In the genomic region with DNA sequence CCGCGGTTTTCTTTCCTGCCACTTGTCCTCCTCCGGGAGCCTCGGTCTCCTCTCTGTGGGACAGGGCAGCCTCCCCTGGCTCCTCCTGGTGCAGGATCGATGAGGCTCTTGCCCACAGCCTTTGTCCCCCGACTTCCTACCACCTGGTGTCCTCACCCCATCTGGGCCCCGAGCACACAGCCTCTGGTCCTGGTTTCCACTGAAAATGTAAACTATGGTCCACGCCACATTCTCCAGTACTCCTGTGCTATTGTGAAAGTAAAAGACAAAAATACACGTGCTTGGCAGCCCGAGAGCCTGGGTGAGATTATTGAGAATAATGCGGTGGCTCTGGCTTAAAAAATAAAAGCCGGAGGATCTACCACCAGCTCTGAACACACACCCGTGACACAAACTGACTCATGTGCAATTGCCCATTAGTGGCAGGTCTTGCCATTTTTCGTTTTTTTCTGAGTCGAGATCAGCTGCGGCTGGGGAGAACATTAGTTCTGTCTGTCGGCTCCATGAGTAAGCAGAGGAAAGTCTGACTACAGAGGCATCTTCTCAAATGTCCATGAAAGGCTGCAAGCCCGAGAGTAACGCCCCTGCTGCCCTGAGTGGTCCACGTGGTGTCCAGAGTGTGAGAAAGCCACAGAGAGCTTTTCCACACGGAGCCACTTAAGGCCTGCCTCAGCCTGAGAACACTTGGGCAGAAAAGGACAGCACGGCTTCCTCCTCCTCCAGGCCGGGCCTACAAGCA, we compare ENCODE assay signal across 10 cellular contexts. TPM values are rescaled to one million over a fixed set of nuclear protein-coding genes. Genes with fewer than 3 reads are reported as not detected.
A peak's percentile ranks its signal among the peaks of the same experiment; 100 is the strongest.
DNase-seq lines count a peak whose midpoint lies in the region; ATAC-seq, FAIRE-seq and TF ChIP-seq lines count a peak whose summit lies in the region.
"Had no signal": no experiment of that assay in that cellular context is flagged by ENCODE, and none has a peak within 500 bp of the region (broad histone marks: within the 10 kb centered on the region; RNA-seq: fewer than 3 reads in every experiment).

No MANE protein-coding gene starts in this region.

- H3K36me3 ChIP-seq in astrocyte (ENCODE audit: insufficient read depth, low read length) (no peaks in the 10 kb centered on the region), hepatocyte (replicated peaks; ENCODE audit: insufficient read depth, low read depth) (no peaks in the 10 kb centered on the region)

- H3K4me2 ChIP-seq in astrocyte (ENCODE audit: low read length) (peak overlapping the region; percentile 71), hepatocyte (peak overlapping the region; percentile 48)

- in situ Hi-C loops in G401 (cut with HindIII; ENCODE audit: low sequenced_read_pairs) = no loop called here

- H4K20me1 ChIP-seq in astrocyte (ENCODE audit: insufficient read depth, low read length) = no peaks in the 10 kb centered on the region
- H4K20me1 ChIP-seq in hepatocyte (ENCODE audit: insufficient read depth, poor library complexity, severe bottlenecking) = no peaks in the 10 kb centered on the region

- H3K27me3 ChIP-seq in astrocyte (ENCODE audit: insufficient read depth, low read length) (no peaks in the 10 kb centered on the region), hepatocyte (no peaks in the 10 kb centered on the region)

- no peaks in the 10 kb centered on the region for H3K4me1 Mint-ChIP-seq in astrocyte (ENCODE audit: low read depth, unreplicated experiment)
- H3K4me1 Mint-ChIP-seq in glutamatergic neuron (ENCODE audit: low read depth, unreplicated experiment) = no peaks in the 10 kb centered on the region
- H3K4me1 Mint-ChIP-seq in activated T-helper 17 cell treated with anti-CD3 and anti-CD28 coated beads, Interleukin-2, amount 50 U/mL, for 72 hours = peaks cover 9% of the 10 kb centered on the region

- no peak overlapping the region for H3K4me3 ChIP-seq in astrocyte (ENCODE audit: insufficient read depth, low read depth, low read length)
- no peak overlapping the region for H3K4me3 ChIP-seq in hepatocyte
- no peak overlapping the region for H3K4me3 ChIP-seq in skin epidermis

- peak overlapping the region; percentile 92 for H3K27ac ChIP-seq in astrocyte (ENCODE audit: low read depth, low read length)
- peak overlapping the region; percentile 93 for H3K27ac ChIP-seq in hepatocyte
- peak overlapping the region in 20 of 21 experiments; percentile 56 to 89 (median 76) for H3K27ac ChIP-seq in skin epidermis

- 75% methylated on average over 23 of the region's 23 CpGs for WGBS in hepatocyte (ENCODE audit: low lambda C conversion rate, missing lambda C conversion rate)

- H2AFZ ChIP-seq in astrocyte (ENCODE audit: low read depth, low read length) (no peak overlapping the region), hepatocyte (no peak overlapping the region)

- peak; percentile 92 for FAIRE-seq in astrocyte (lab: Jason Lieb, UNC)

- peaks cover 9% of the 10 kb centered on the region for H3K79me2 ChIP-seq in astrocyte (ENCODE audit: insufficient read depth, low read length)
- no peaks in the 10 kb centered on the region for H3K79me2 ChIP-seq in hepatocyte

- peak overlapping the region; percentile 76 for H3K9ac ChIP-seq in astrocyte (ENCODE audit: low read length)

- H3K27me3 Mint-ChIP-seq in astrocyte (ENCODE audit: low read depth, unreplicated experiment) (peaks cover 5% of the 10 kb centered on the region), glutamatergic neuron (ENCODE audit: unreplicated experiment) (peaks cover 15% of the 10 kb centered on the region)
- H3K27me3 Mint-ChIP-seq in activated T-helper 17 cell treated with anti-CD3 and anti-CD28 coated beads, Interleukin-2, amount 50 U/mL, for 72 hours = peaks cover 4% of the 10 kb centered on the region

- ATAC-seq in activated T-helper 17 cell treated with anti-CD3 and anti-CD28 coated beads, Interleukin-2, amount 50 U/mL, for 72 hours (replicated peaks) = no peak

- H3K9me3 Mint-ChIP-seq in astrocyte (ENCODE audit: unreplicated experiment) (peaks cover 23% of the 10 kb centered on the region), glutamatergic neuron (ENCODE audit: unreplicated experiment) (peaks cover 16% of the 10 kb centered on the region)
- peaks cover 17% of the 10 kb centered on the region for H3K9me3 Mint-ChIP-seq in activated T-helper 17 cell treated with anti-CD3 and anti-CD28 coated beads, Interleukin-2, amount 50 U/mL, for 72 hours

- TF ChIP-seq CTCF in astrocyte (IDR thresholded peaks at IDR 0.05; ENCODE audit: insufficient read depth, low read depth, low read length) (no peak), hepatocyte (IDR thresholded peaks at IDR 0.05; ENCODE audit: poor library complexity) (no peak), glutamatergic neuron (IDR thresholded peaks at IDR 0.05; ENCODE audit: partially characterized antibody, unreplicated experiment) (no peak)

- no peak overlapping the region for H3K4me3 Mint-ChIP-seq in astrocyte (ENCODE audit: unreplicated experiment)
- H3K4me3 Mint-ChIP-seq in glutamatergic neuron (ENCODE audit: unreplicated experiment) = no peak overlapping the region
- H3K4me3 Mint-ChIP-seq in activated T-helper 17 cell treated with anti-CD3 and anti-CD28 coated beads, Interleukin-2, amount 50 U/mL, for 72 hours = no peak overlapping the region
- H3K4me3 Mint-ChIP-seq: memory B cell had no signal

- H3K36me3 Mint-ChIP-seq in astrocyte (ENCODE audit: low read depth, unreplicated experiment) (no peaks in the 10 kb centered on the region), glutamatergic neuron (ENCODE audit: unreplicated experiment) (peaks cover 24% of the 10 kb centered on the region)
- no peaks in the 10 kb centered on the region for H3K36me3 Mint-ChIP-seq in activated T-helper 17 cell treated with anti-CD3 and anti-CD28 coated beads, Interleukin-2, amount 50 U/mL, for 72 hours (ENCODE audit: low read depth)

- DNase-seq in GM03348 (ENCODE audit: low spot score) = peak; percentile 93
- peak; percentile 99 for DNase-seq in astrocyte (ENCODE audit: low read depth)
- DNase-seq in hepatocyte (ENCODE audit: low spot score) = peak; percentile 62
- DNase-seq in glutamatergic neuron = no peak
- no peak for DNase-seq in NCI-H128 (lab: John Stamatoyannopoulos, UW; ENCODE audit: unreplicated experiment)
- no peak for DNase-seq in G401 (ENCODE audit: low spot score)
- DNase-seq: amygdala had no signal

- no peaks in the 10 kb centered on the region for H3K9me2 ChIP-seq in hepatocyte (replicated peaks; ENCODE audit: insufficient read depth)

- H3K4me1 ChIP-seq in astrocyte (ENCODE audit: insufficient read depth, low read length) (peaks cover 21% of the 10 kb centered on the region), hepatocyte (ENCODE audit: insufficient read depth) (peaks cover 7% of the 10 kb centered on the region)

- peaks cover 3% of the 10 kb centered on the region for H3K9me3 ChIP-seq in astrocyte (ENCODE audit: insufficient read depth, low read depth, low read length)
- no peaks in the 10 kb centered on the region for H3K9me3 ChIP-seq in hepatocyte (ENCODE audit: low read depth)

- H3K27ac Mint-ChIP-seq in astrocyte (ENCODE audit: unreplicated experiment) (no peak overlapping the region), glutamatergic neuron (ENCODE audit: unreplicated experiment) (no peak overlapping the region)
- H3K27ac Mint-ChIP-seq in activated T-helper 17 cell treated with anti-CD3 and anti-CD28 coated beads, Interleukin-2, amount 50 U/mL, for 72 hours = no peak overlapping the region
- H3K27ac Mint-ChIP-seq: memory B cell had no signal

RNA-seq across cellular contexts. Expression of a gene that starts 5.7 kb away (rescaled TPM):
- total RNA-seq in astrocyte (120 and 194 TPM in 2 replicates), hepatocyte (389 and 509 TPM in 2 replicates), glutamatergic neuron (ENCODE audit: unreplicated experiment) (55.2 TPM)
- polyA plus RNA-seq in hepatocyte = 832 and 940 TPM in 2 replicates
- total RNA-seq in activated T-helper 17 cell treated with anti-CD3 and anti-CD28 coated beads, Interleukin-2, amount 50 U/mL, for 72 hours = 10 to 100 TPM in 1 of 2 donors, 1 to 10 TPM in 1; 3.3 to 10.1 TPM
- 69.1 and 79.2 TPM in 2 replicates for total RNA-seq in G401 (2014; rRNA removed; shearing (Covaris generic))

Comparison
In these comparisons a context has a peak if more than half of its experiments do, and no peak if none do; other contexts are left out.
1. DNase-seq: peak in GM03348 (single experiment), astrocyte (single experiment) and hepatocyte (single experiment); none in glutamatergic neuron (single experiment), NCI-H128 (single experiment) and G401 (single experiment).
2. Peak in every context shown above with its lines, with median percentiles within 50 percentile points of each other: H3K27ac ChIP-seq.